20 cellular contexts compared by ENCODE assay signal in genomic region chr7:24816868-24817267, GRCh38. TPM values are rescaled to one million over a fixed set of nuclear protein-coding genes. Genes with fewer than 3 reads are reported as not detected.
DNase-seq lines count a peak whose midpoint lies in the region; ATAC-seq and FAIRE-seq lines count a peak whose summit lies in the region.
"Had no signal": no experiment of that assay in that cellular context is flagged by ENCODE, and none has a peak within 500 bp of the region (broad histone marks: within the 10 kb centered on the region; RNA-seq: fewer than 3 reads in every experiment).

No MANE protein-coding gene starts in this region.

- no peak overlapping the region for H3K4me3 ChIP-seq in CD4-positive, alpha-beta memory T cell (ENCODE audit: low read length in 2 of 2)
- H3K4me3 ChIP-seq: BLaER1 treated with 17β-estradiol and CSF1 and Interleukin-3, amounts not matched to agents 10 nM and 100 nM; GM23338 had no signal

- no peak for ATAC-seq in activated T-cell treated with anti-CD3 and anti-CD28 coated beads, Interleukin-2, amount 50 U/mL, for 72 hours (replicated peaks in 1 of 2)
- ATAC-seq in T-helper 17 cell (no peak), GM18519 (IDR thresholded peaks at IDR 0.05; ENCODE audit: low FRiP score, unreplicated experiment) (no peak)
- ATAC-seq in stimulated activated memory B cell treated with anti-CD40 and anti-IgM and Interleukin-4, amounts not matched to agents 10 μg/mL and 1 μg/mL and 100 μg/mL, for 72 hours = no peak
- ATAC-seq: GM23338 had no signal

- CTCF ChIA-PET in CD4-positive, alpha-beta memory T cell (lab: Charles Lee; ENCODE audit: partially characterized antibody) = interaction anchor here (1.1 to 12.6 kb wide), 9 partner anchors 9 to 279 kb away, joined by 3 to 414 read pairs (median 7); partner anchors contain the start of gene OSBPL3

- H3K36me3 ChIP-seq in CD4-positive, alpha-beta memory T cell (ENCODE audit: insufficient read depth, low read length) = peaks cover 30% of the 10 kb centered on the region

- H3K27me3 ChIP-seq in CD4-positive, alpha-beta memory T cell (ENCODE audit: insufficient read depth, low read length) = no peaks in the 10 kb centered on the region
- H3K27me3 ChIP-seq: BLaER1 treated with 17β-estradiol and CSF1 and Interleukin-3, amounts not matched to agents 10 nM and 100 nM had no signal

- H3K4me1 Mint-ChIP-seq in activated T-cell treated with anti-CD3 and anti-CD28 coated beads, Interleukin-2, amount 50 U/mL, for 72 hours (ENCODE audit: low read depth) = peaks cover 23% of the 10 kb centered on the region
- H3K4me1 Mint-ChIP-seq in activated T-cell treated with anti-CD3 and anti-CD28 coated beads, Interleukin-2, amount 50 U/mL, for 24 hours (ENCODE audit: low read depth) = peaks cover 27% of the 10 kb centered on the region
- H3K4me1 Mint-ChIP-seq in CD4-positive, alpha-beta memory T cell = peaks cover 20 to 31% (median 23%) of the 10 kb centered on the region in 4 donors
- peaks cover 26% of the 10 kb centered on the region for H3K4me1 Mint-ChIP-seq in T-helper 17 cell
- H3K4me1 Mint-ChIP-seq in stimulated activated memory B cell treated with anti-CD40 and anti-IgM and Interleukin-4, amounts not matched to agents 10 μg/mL and 1 μg/mL and 100 μg/mL, for 72 hours = peaks cover 22% of the 10 kb centered on the region

- H3K9me3 ChIP-seq in CD4-positive, alpha-beta memory T cell (ENCODE audit: control insufficient read depth in 1 of 2, low read length in 2 of 2) = no peaks in the 10 kb centered on the region
- H3K9me3 ChIP-seq in T-helper 17 cell (ENCODE audit: control insufficient read depth, low read length, poor library complexity, severe bottlenecking) = no peaks in the 10 kb centered on the region
- H3K9me3 ChIP-seq: BLaER1 treated with 17β-estradiol and CSF1 and Interleukin-3, amounts not matched to agents 10 nM and 100 nM; Caco-2 had no signal

- no peak for DNase-seq in activated T-cell treated with anti-CD3 and anti-CD28 coated beads, Interleukin-2, amount 50 U/mL, for 72 hours
- no peak for DNase-seq in activated T-cell treated with anti-CD3 and anti-CD28 coated beads, Interleukin-2, amount 50 U/mL, for 24 hours
- no peak for DNase-seq in CD4-positive, alpha-beta memory T cell
- DNase-seq in T-helper 17 cell (no peak), RCC 7860 (ENCODE audit: low spot score) (no peak)
- DNase-seq: 8988T, Caco-2, HCEC 1CT, IMR-90 had no signal

- FAIRE-seq in RCC 7860 (lab: Jason Lieb, UNC) = no peak
- FAIRE-seq: D721Med, G401.6, GM12892, GM18507, H54, HTR-8/SVneo had no signal

- POLR2A ChIA-PET in CD4-positive, alpha-beta memory T cell (lab: Charles Lee; ENCODE audit: partially characterized antibody) = interaction anchor here (0.5 kb wide), 1 partner anchor 253 kb away, joined by 3 read pairs; no protein-coding TSS in a partner anchor

- no peaks in the 10 kb centered on the region for H3K27me3 Mint-ChIP-seq in activated T-cell treated with anti-CD3 and anti-CD28 coated beads, Interleukin-2, amount 50 U/mL, for 72 hours (ENCODE audit: low read depth)
- H3K27me3 Mint-ChIP-seq in activated T-cell treated with anti-CD3 and anti-CD28 coated beads, Interleukin-2, amount 50 U/mL, for 24 hours = no peaks in the 10 kb centered on the region
- no peaks in the 10 kb centered on the region for H3K27me3 Mint-ChIP-seq in CD4-positive, alpha-beta memory T cell
- no peaks in the 10 kb centered on the region for H3K27me3 Mint-ChIP-seq in T-helper 17 cell
- H3K27me3 Mint-ChIP-seq in stimulated activated memory B cell treated with anti-CD40 and anti-IgM and Interleukin-4, amounts not matched to agents 10 μg/mL and 1 μg/mL and 100 μg/mL, for 72 hours = no peaks in the 10 kb centered on the region
- H3K27me3 Mint-ChIP-seq: B cell had no signal

- no peak overlapping the region for H3K4me3 Mint-ChIP-seq in activated T-cell treated with anti-CD3 and anti-CD28 coated beads, Interleukin-2, amount 50 U/mL, for 72 hours
- no peak overlapping the region for H3K4me3 Mint-ChIP-seq in activated T-cell treated with anti-CD3 and anti-CD28 coated beads, Interleukin-2, amount 50 U/mL, for 24 hours
- H3K4me3 Mint-ChIP-seq in CD4-positive, alpha-beta memory T cell = no peak overlapping the region
- no peak overlapping the region for H3K4me3 Mint-ChIP-seq in T-helper 17 cell
- no peak overlapping the region for H3K4me3 Mint-ChIP-seq in stimulated activated memory B cell treated with anti-CD40 and anti-IgM and Interleukin-4, amounts not matched to agents 10 μg/mL and 1 μg/mL and 100 μg/mL, for 72 hours
- H3K4me3 Mint-ChIP-seq: B cell, GM23338 had no signal

- H3K27ac ChIP-seq in CD4-positive, alpha-beta memory T cell (ENCODE audit: low read depth, low read length) = no peak overlapping the region
- H3K27ac ChIP-seq: BLaER1 treated with 17β-estradiol and CSF1 and Interleukin-3, amounts not matched to agents 10 nM and 100 nM had no signal

- H3K4me1 ChIP-seq in CD4-positive, alpha-beta memory T cell (ENCODE audit: insufficient read depth, low read length) = peaks cover 24% of the 10 kb centered on the region

- H3K9me3 Mint-ChIP-seq in activated T-cell treated with anti-CD3 and anti-CD28 coated beads, Interleukin-2, amount 50 U/mL, for 72 hours = no peaks in the 10 kb centered on the region
- H3K9me3 Mint-ChIP-seq in activated T-cell treated with anti-CD3 and anti-CD28 coated beads, Interleukin-2, amount 50 U/mL, for 24 hours = no peaks in the 10 kb centered on the region
- H3K9me3 Mint-ChIP-seq in CD4-positive, alpha-beta memory T cell = no peaks in the 10 kb centered on the region
- no peaks in the 10 kb centered on the region for H3K9me3 Mint-ChIP-seq in stimulated activated memory B cell treated with anti-CD40 and anti-IgM and Interleukin-4, amounts not matched to agents 10 μg/mL and 1 μg/mL and 100 μg/mL, for 72 hours
- H3K9me3 Mint-ChIP-seq: GM23338 had no signal

- intact Hi-C loops in CD4-positive, alpha-beta memory T cell (cut with micrococcal nuclease) = no loop called here

- peaks cover 11 to 26% of the 10 kb centered on the region in 2 donors for H3K36me3 Mint-ChIP-seq in activated T-cell treated with anti-CD3 and anti-CD28 coated beads, Interleukin-2, amount 50 U/mL, for 72 hours (ENCODE audit: insufficient read depth in 2 of 2)
- peaks cover 87% of the 10 kb centered on the region for H3K36me3 Mint-ChIP-seq in activated T-cell treated with anti-CD3 and anti-CD28 coated beads, Interleukin-2, amount 50 U/mL, for 24 hours (ENCODE audit: low read depth)
- peaks cover 28 to 58% of the 10 kb centered on the region in 2 donors for H3K36me3 Mint-ChIP-seq in CD4-positive, alpha-beta memory T cell
- peaks cover 13% of the 10 kb centered on the region for H3K36me3 Mint-ChIP-seq in T-helper 17 cell (ENCODE audit: low read depth)
- peaks cover 61% of the 10 kb centered on the region for H3K36me3 Mint-ChIP-seq in stimulated activated memory B cell treated with anti-CD40 and anti-IgM and Interleukin-4, amounts not matched to agents 10 μg/mL and 1 μg/mL and 100 μg/mL, for 72 hours

- H3K27ac Mint-ChIP-seq in activated T-cell treated with anti-CD3 and anti-CD28 coated beads, Interleukin-2, amount 50 U/mL, for 72 hours = peak overlapping the region; percentile 67
- no peak overlapping the region for H3K27ac Mint-ChIP-seq in activated T-cell treated with anti-CD3 and anti-CD28 coated beads, Interleukin-2, amount 50 U/mL, for 24 hours
- peak overlapping the region in 5 of 7 donors; percentile 7 to 76 (median 47) for H3K27ac Mint-ChIP-seq in CD4-positive, alpha-beta memory T cell
- peak overlapping the region; percentile 83 for H3K27ac Mint-ChIP-seq in T-helper 17 cell
- H3K27ac Mint-ChIP-seq in stimulated activated memory B cell treated with anti-CD40 and anti-IgM and Interleukin-4, amounts not matched to agents 10 μg/mL and 1 μg/mL and 100 μg/mL, for 72 hours = peak overlapping the region; percentile 54
- H3K27ac Mint-ChIP-seq: B cell, GM23338 had no signal

RNA-seq across cellular contexts. Expression of gene GSDME, which starts 59.6 kb away (rescaled TPM):
- total RNA-seq in activated T-cell treated with anti-CD3 and anti-CD28 coated beads, Interleukin-2, amount 50 U/mL, for 72 hours = 10 to 100 TPM; 19.3 to 20.6 TPM
- 1 to 10 TPM; 1.4 to 1.7 TPM for total RNA-seq in CD4-positive, alpha-beta memory T cell
- polyA plus RNA-seq in CD4-positive, alpha-beta memory T cell = under 1 TPM; 0.46 to 0.47 TPM
- under 1 TPM in 1 of 2 donors, not detected in 1; 0.75 TPM for total RNA-seq in T-helper 17 cell

Comparison
In these comparisons a context has a peak if more than half of its experiments do, and no peak if none do; other contexts are left out.
1. RNA of gene GSDME, which starts 59.6 kb away (total RNA-seq): 19.3 to 20.6 TPM in activated T-cell treated with anti-CD3 and anti-CD28 coated beads, Interleukin-2, amount 50 U/mL, for 72 hours; 1.4 to 1.7 TPM in CD4-positive, alpha-beta memory T cell and 0.75 TPM in T-helper 17 cell; every median in the first group is over 4 times any median in the second.